In the genomic region with DNA sequence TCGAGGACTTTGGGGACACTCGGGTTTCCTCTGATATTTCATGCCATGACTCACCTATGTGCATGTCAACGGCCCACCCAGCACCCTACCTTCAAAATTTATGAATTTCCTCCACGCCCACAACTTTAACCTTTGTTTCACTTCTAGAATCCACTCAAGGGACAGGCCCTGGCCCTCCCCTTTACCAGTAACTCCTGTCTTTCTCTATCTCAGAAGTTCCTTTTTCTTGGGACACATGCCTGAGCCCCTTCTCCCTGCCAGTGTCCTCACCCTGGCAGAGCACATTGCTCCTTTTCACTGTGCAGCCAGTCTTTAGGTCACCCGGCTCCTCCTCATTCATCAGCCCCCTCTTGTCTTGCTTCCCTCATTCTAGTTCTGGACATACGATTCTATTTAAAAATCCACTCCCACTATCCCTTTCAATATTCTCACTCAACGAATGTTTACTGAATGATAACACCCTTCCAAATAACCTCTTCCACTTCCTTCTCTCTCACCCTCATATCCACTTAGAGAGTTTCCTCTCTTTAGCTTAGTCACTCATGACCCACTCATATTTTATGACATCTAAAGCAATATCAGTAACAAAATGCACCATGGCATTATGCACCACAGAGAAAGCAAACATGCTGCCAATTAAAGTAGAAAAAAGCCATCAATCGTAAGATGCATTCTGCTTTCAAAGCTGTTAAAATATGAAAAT, we compare ENCODE assay signal across 10 cellular contexts.
DNase-seq lines count a peak whose midpoint lies in the region; ATAC-seq and TF ChIP-seq lines count a peak whose summit lies in the region.
"Had no signal": no experiment of that assay in that cellular context is flagged by ENCODE, and none has a peak within 500 bp of the region (broad histone marks: within the 10 kb centered on the region; RNA-seq: fewer than 3 reads in every experiment).

No MANE protein-coding gene starts in this region.

- H3K27me3 ChIP-seq in SK-N-SH (ENCODE audit: insufficient read depth) (no peaks in the 10 kb centered on the region), rectal smooth muscle tissue (ENCODE audit: control insufficient read depth, insufficient read depth, low read length) (no peaks in the 10 kb centered on the region)

- H3K27me3 Mint-ChIP-seq in chondrocyte (ENCODE audit: low read depth), result no peaks in the 10 kb centered on the region

- H3K4me3 ChIP-seq in SK-N-SH (ENCODE audit: low read depth in 2 of 2, low read length in 1 of 2), result no peak overlapping the region
- no peak overlapping the region for H3K4me3 ChIP-seq in rectal smooth muscle tissue (ENCODE audit: low read length)

- CTCF ChIA-PET in SK-N-SH (lab: Yijun Ruan, JAX), result no interaction called here
- CTCF ChIA-PET in RWPE1 (lab: Yijun Ruan, JAX), result interaction anchor here (0.6 kb wide), 2 partner anchors 112 to 163 kb away, joined by 3 to 5 read pairs; no protein-coding TSS in a partner anchor

- no peaks in the 10 kb centered on the region for H3K79me2 ChIP-seq in SK-N-SH (ENCODE audit: insufficient read depth)

- peak overlapping the region; percentile 50; the same call in 1 of the 2 replicates for H2AFZ ChIP-seq in SK-N-SH (ENCODE audit: low read depth)

- TF ChIP-seq CTCF in SK-N-SH (IDR thresholded peaks at IDR 0.05) (no peak), RWPE1 (conservative IDR thresholded peaks at IDR 0.05; ENCODE audit: low read depth) (no peak), chondrocyte (IDR thresholded peaks at IDR 0.05) (no peak)

- peaks cover 6 to 29% of the 10 kb centered on the region in 2 experiments; a peak in 3 of 4 replicates for H3K4me1 ChIP-seq in SK-N-SH (ENCODE audit: control insufficient read depth in 1 of 2, insufficient read depth in 2 of 2, low read depth in 1 of 2, low read length in 1 of 2)
- H3K4me1 ChIP-seq in rectal smooth muscle tissue (ENCODE audit: control insufficient read depth, insufficient read depth, low read length), result no peaks in the 10 kb centered on the region

- H3K9ac ChIP-seq in SK-N-SH (no peak overlapping the region), rectal smooth muscle tissue (ENCODE audit: low read length) (no peak overlapping the region)

- no peaks in the 10 kb centered on the region for H3K9me2 ChIP-seq in SK-N-SH

- POLR2A ChIA-PET in SK-N-SH (lab: Yijun Ruan, JAX) (no interaction called here), RWPE1 (lab: Yijun Ruan, JAX; ENCODE audit: low non-redundant PET) (no interaction called here)

- 79% methylated on average over 8 of the region's 8 CpGs for WGBS in SK-N-SH (ENCODE audit: low lambda C conversion rate)

- no peak overlapping the region for H3K27ac Mint-ChIP-seq in chondrocyte (ENCODE audit: unreplicated experiment)

- no peaks in the 10 kb centered on the region for H3K9me3 Mint-ChIP-seq in chondrocyte (ENCODE audit: low read depth)

- TF ChIP-seq EP300 in SK-N-SH (IDR thresholded peaks at IDR 0.05; ENCODE audit: borderline replicate concordance in 1 of 2, low read depth in 1 of 2, low read length in 1 of 2), result no peak

- H3F3A ChIP-seq in SK-N-SH (replicated peaks; ENCODE audit: insufficient read depth), result peaks cover 5% of the 10 kb centered on the region

- no peaks in the 10 kb centered on the region for H3K9me3 ChIP-seq in SK-N-SH

- TF ChIP-seq RAD21 in SK-N-SH (IDR thresholded peaks at IDR 0.05; ENCODE audit: low read length), result no peak

- H3K4me1 Mint-ChIP-seq in chondrocyte (ENCODE audit: low read depth), result peaks cover 14% of the 10 kb centered on the region

- ATAC-seq in HG02759 (IDR thresholded peaks at IDR 0.05; ENCODE audit: unreplicated experiment) (peak; percentile 55), GM18909 (IDR thresholded peaks at IDR 0.05; ENCODE audit: poor library complexity, unreplicated experiment) (no peak)

- no peaks in the 10 kb centered on the region for H4K20me1 ChIP-seq in SK-N-SH (ENCODE audit: insufficient read depth)

- H3K4me3 Mint-ChIP-seq in chondrocyte (ENCODE audit: unreplicated experiment), result no peak overlapping the region

- peak; percentile 26 for DNase-seq in NCI-H1092 treated with DMSO at 0.1 percent for 48 hours (lab: John Stamatoyannopoulos, UW)
- no peak for DNase-seq in NCI-H1092 (lab: John Stamatoyannopoulos, UW)
- no peak for DNase-seq in SK-N-SH
- no peak for DNase-seq in RWPE1 (ENCODE audit: low spot score)
- no peak for DNase-seq in chondrocyte (ENCODE audit: low spot score)
- DNase-seq: nucleus accumbens had no signal

- no peaks in the 10 kb centered on the region for H3K36me3 Mint-ChIP-seq in chondrocyte (ENCODE audit: low read depth)

- H3K36me3 ChIP-seq in SK-N-SH (replicated peaks in 1 of 2; ENCODE audit: control insufficient read depth in 1 of 2, insufficient read depth in 2 of 2, low read length in 1 of 2) (no peaks in the 10 kb centered on the region), rectal smooth muscle tissue (ENCODE audit: control insufficient read depth, insufficient read depth, low read length) (no peaks in the 10 kb centered on the region)

- peak overlapping the region in 1 of 2 experiments; percentile 29; a peak in 1 of 4 replicates for H3K27ac ChIP-seq in SK-N-SH (ENCODE audit: low read depth in 2 of 2, low read length in 1 of 2)
- H3K27ac ChIP-seq in rectal smooth muscle tissue (ENCODE audit: low read depth, low read length), result peak overlapping the region; percentile 43
- H3K27ac ChIP-seq in RWPE1, result no peak overlapping the region
- H3K27ac ChIP-seq: 22Rv1 had no signal

- H3K4me2 ChIP-seq in SK-N-SH, result 0 out of 2 replicates have a peak overlapping the region, but pooled peaks have one; percentile 7

TF ChIP-seq in SK-N-SH, 30 proteins besides CTCF, POLR2A, EP300 and RAD21:
- no peak for TF ChIP-seq TCF12 (IDR thresholded peaks at IDR 0.05)
- TF ChIP-seq, protein P1, sequence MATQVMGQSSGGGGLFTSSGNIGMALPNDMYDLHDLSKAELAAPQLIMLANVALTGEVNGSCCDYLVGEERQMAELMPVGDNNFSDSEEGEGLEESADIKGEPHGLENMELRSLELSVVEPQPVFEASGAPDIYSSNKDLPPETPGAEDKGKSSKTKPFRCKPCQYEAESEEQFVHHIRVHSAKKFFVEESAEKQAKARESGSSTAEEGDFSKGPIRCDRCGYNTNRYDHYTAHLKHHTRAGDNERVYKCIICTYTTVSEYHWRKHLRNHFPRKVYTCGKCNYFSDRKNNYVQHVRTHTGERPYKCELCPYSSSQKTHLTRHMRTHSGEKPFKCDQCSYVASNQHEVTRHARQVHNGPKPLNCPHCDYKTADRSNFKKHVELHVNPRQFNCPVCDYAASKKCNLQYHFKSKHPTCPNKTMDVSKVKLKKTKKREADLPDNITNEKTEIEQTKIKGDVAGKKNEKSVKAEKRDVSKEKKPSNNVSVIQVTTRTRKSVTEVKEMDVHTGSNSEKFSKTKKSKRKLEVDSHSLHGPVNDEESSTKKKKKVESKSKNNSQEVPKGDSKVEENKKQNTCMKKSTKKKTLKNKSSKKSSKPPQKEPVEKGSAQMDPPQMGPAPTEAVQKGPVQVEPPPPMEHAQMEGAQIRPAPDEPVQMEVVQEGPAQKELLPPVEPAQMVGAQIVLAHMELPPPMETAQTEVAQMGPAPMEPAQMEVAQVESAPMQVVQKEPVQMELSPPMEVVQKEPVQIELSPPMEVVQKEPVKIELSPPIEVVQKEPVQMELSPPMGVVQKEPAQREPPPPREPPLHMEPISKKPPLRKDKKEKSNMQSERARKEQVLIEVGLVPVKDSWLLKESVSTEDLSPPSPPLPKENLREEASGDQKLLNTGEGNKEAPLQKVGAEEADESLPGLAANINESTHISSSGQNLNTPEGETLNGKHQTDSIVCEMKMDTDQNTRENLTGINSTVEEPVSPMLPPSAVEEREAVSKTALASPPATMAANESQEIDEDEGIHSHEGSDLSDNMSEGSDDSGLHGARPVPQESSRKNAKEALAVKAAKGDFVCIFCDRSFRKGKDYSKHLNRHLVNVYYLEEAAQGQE (IDR thresholded peaks at IDR 0.05; ENCODE audit: low read depth, low read length), result no peak
